ENCODE assay signal across 26 cellular contexts in genomic region chr6:87757792-87758191, GRCh38.
"Had no signal": no experiment of that assay in that cellular context is flagged by ENCODE, and none has a peak within 500 bp of the region (broad histone marks: within the 10 kb centered on the region; RNA-seq: fewer than 3 reads in every experiment).

No MANE protein-coding gene starts in this region.

- H3K4me1 ChIP-seq: esophagus muscularis mucosa, foreskin keratinocyte had no signal

- H3K4me3 ChIP-seq: esophagus muscularis mucosa, heart left ventricle, tibial nerve had no signal

- H3K4me3 Mint-ChIP-seq: activated CD4-positive, alpha-beta memory T cell treated with anti-CD3 and anti-CD28 coated beads, Interleukin-2, amount 10 ng/mL, durations not matched to agents 7 days and 5 days; activated T-cell treated with anti-CD3 and anti-CD28 coated beads, Interleukin-2, amount 50 U/mL, for 4 hours; immature natural killer cell; naive thymus-derived CD8-positive, alpha-beta T cell; T-helper 1 cell treated with Interleukin-12 subunit alpha and Interleukin-12 subunit beta and Interleukin-4 antibody, amounts not matched to agents 30 μg/mL and 1 μg/mL, for 36 hours had no signal

- H3K27ac Mint-ChIP-seq: activated CD4-positive, alpha-beta memory T cell treated with anti-CD3 and anti-CD28 coated beads, Interleukin-2, amount 10 ng/mL, durations not matched to agents 7 days and 5 days; activated CD4-positive, alpha-beta T cell treated with anti-CD3 and anti-CD28 coated beads, Interleukin-2, amount 10 ng/mL, durations not matched to agents 7 days and 5 days; immature natural killer cell; T-helper 1 cell treated with Interleukin-12 subunit alpha and Interleukin-12 subunit beta and Interleukin-4 antibody, amounts not matched to agents 30 μg/mL and 1 μg/mL, for 36 hours had no signal

- H3K36me3 ChIP-seq: esophagus muscularis mucosa, heart left ventricle, tibial nerve had no signal

- DNase-seq: activated CD4-positive, alpha-beta memory T cell treated with anti-CD3 and anti-CD28 coated beads, Interleukin-2, amount 10 ng/mL, durations not matched to agents 7 days and 5 days; activated CD4-positive, alpha-beta T cell treated with anti-CD3 and anti-CD28 coated beads, Interleukin-2, amount 10 ng/mL, durations not matched to agents 7 days and 5 days; activated CD4-positive, CD25-positive, alpha-beta regulatory T cell treated with anti-CD3 and anti-CD28 coated beads, Interleukin-2, amount 50 U/mL, for 72 hours; activated gamma-delta T cell treated with Interleukin-2 at 50 U/mL for 16 hours; activated naive CD4-positive, alpha-beta T cell treated with anti-CD3 and anti-CD28 coated beads, Interleukin-2, amount 50 U/mL, for 16 hours; activated T-cell treated with anti-CD3 and anti-CD28 coated beads, Interleukin-2, amount 50 U/mL, for 4 hours; amniotic stem cell; caudate nucleus; cortex of kidney; heart left ventricle; hypothalamus; immature natural killer cell; naive thymus-derived CD8-positive, alpha-beta T cell; small intestine; stimulated activated CD4-positive, alpha-beta T cell treated with anti-CD3 and anti-CD28 coated beads, Interleukin-4, amount 100 ng/mL, for 24 hours; stimulated activated naive CD4-positive, alpha-beta T cell treated with Interleukin-2 at 50 U/mL for 16 hours; T-helper 9 cell had no signal

- FAIRE-seq: endothelial cell of umbilical vein, small intestine, TTC549 had no signal

- ATAC-seq: naive thymus-derived CD8-positive, alpha-beta T cell; sciatic nerve had no signal

- H3K9me3 Mint-ChIP-seq: activated CD4-positive, alpha-beta memory T cell treated with anti-CD3 and anti-CD28 coated beads, Interleukin-2, amount 10 ng/mL, durations not matched to agents 7 days and 5 days; activated CD4-positive, alpha-beta T cell treated with anti-CD3 and anti-CD28 coated beads, Interleukin-2, amount 10 ng/mL, durations not matched to agents 7 days and 5 days; activated T-cell treated with anti-CD3 and anti-CD28 coated beads, Interleukin-2, amount 50 U/mL, for 4 hours; activated T-helper 17 cell treated with anti-CD3 and anti-CD28 coated beads, Interleukin-2, amount 50 U/mL, for 72 hours; T-helper 1 cell treated with Interleukin-12 subunit alpha and Interleukin-12 subunit beta and Interleukin-4 antibody, amounts not matched to agents 30 μg/mL and 1 μg/mL, for 36 hours had no signal

- H3K27me3 ChIP-seq: esophagus muscularis mucosa, foreskin keratinocyte, heart left ventricle, tibial nerve had no signal

- H3K27ac ChIP-seq: esophagus muscularis mucosa, foreskin keratinocyte, heart left ventricle, tibial nerve, VCaP had no signal

- H3K27me3 Mint-ChIP-seq: activated T-helper 17 cell treated with anti-CD3 and anti-CD28 coated beads, Interleukin-2, amount 50 U/mL, for 72 hours had no signal

- H3K9me3 ChIP-seq: esophagus muscularis mucosa, heart left ventricle, tibial nerve had no signal

- H3K36me3 Mint-ChIP-seq: immature natural killer cell; naive thymus-derived CD8-positive, alpha-beta T cell had no signal
